Comparison of ENCODE assay signal across 1 cellular context in the genomic region with DNA sequence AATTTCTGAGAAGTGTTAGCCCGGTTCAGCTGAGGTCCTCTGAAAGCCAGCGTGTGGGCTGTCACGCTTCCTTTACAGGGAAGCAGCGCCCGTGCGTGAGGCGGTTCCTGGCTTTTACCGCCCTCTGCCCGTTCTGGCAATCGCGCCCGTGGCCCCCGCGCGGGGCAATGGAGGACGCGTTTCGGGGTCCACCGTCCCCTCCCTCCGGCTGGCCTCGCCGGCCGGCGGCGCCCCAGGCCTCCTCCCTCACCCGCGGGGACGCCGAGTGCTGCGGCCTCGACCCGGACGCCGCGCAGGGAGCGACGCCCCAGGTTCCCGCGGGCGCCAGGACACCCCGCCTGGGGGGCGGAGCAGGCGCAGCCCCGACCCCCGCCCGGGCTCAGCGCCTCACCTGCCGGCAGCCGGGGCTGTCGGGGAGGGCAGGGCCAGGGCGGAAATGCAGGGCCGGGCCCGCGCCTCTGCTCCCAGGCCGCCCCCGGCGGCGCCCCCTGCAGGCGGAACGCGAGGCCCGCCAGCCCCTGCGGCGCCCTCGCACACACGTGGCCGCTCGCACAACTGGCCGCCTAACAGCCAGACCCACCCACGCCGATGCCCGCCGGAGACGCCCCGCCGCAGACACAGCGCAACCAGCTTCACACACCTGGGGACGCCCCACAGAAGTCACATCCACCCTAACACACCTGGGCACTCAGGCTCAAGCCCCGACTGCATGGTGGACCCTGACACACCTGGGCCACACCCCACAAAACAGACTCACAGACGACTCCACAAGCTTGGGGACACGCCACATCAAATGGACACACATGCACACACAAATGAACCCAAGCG.
A peak's percentile ranks its signal among the peaks of the same experiment; 100 is the strongest.
TF ChIP-seq lines count a peak whose summit lies in the region.

A gene (minus strand): TSS at position 440 of the 828 bp plus-strand sequence. CDS start 56,198 bp downstream, outside the sequence.

TF ChIP-seq in K562, 482 proteins besides CTCF, POLR2A, EP300 and RAD21 (continued from another document and continues in another):
- TF ChIP-seq ZNF354B (CRISPR knock-in tag; IDR thresholded peaks at IDR 0.05) (no peak), EGR1 (conservative IDR thresholded peaks at IDR 0.05) (peak; percentile 77), TARDBP (IDR thresholded peaks at IDR 0.05) (no peak), RB1 (IDR thresholded peaks at IDR 0.05; ENCODE audit: low read depth) (peak; percentile 71), FIP1L1 (IDR thresholded peaks at IDR 0.05; ENCODE audit: low read depth, low read length, poor library complexity, severe bottlenecking) (peak; percentile 51), ZNF668 (CRISPR knock-in tag; IDR thresholded peaks at IDR 0.05) (peak; percentile 78; the same call in 1 of the 2 replicates), TSC22D4 (tag; IDR thresholded peaks at IDR 0.05) (no peak), CREB1 (IDR thresholded peaks at IDR 0.05) (no peak), CREB1 (CRISPR knock-in tag; IDR thresholded peaks at IDR 0.05) (peak; percentile 51; the same call in 1 of the 2 replicates), EP400 (IDR thresholded peaks at IDR 0.05) (peak; percentile 54; the same call in 1 of the 2 replicates), L3MBTL2 (IDR thresholded peaks at IDR 0.05) (peak; percentile 99), ZFP36 (IDR thresholded peaks at IDR 0.05; ENCODE audit: low read depth, low read length, partially characterized antibody) (no peak), HCFC1 (IDR thresholded peaks at IDR 0.05; ENCODE audit: low read depth, low read length) (peak; percentile 49), GABPB1 (CRISPR knock-in tag; IDR thresholded peaks at IDR 0.05) (peak; percentile 62; the same call in 1 of the 2 replicates), DACH1 (IDR thresholded peaks at IDR 0.05; ENCODE audit: partially characterized antibody) (no peak), ZNF717 (CRISPR knock-in tag; IDR thresholded peaks at IDR 0.05) (no peak), FUS (optimal IDR thresholded peaks at IDR 0.05; ENCODE audit: low read depth, low read length) (peak; percentile 38), ZNF561 (CRISPR knock-in tag; conservative IDR thresholded peaks at IDR 0.05) (no peak), TGIF2 (CRISPR knock-in tag; IDR thresholded peaks at IDR 0.05) (no peak), MECOM (CRISPR knock-in tag; IDR thresholded peaks at IDR 0.05) (0 out of 2 replicates have a peak, but pooled peaks have one; percentile 47)
- TF ChIP-seq, protein P1, sequence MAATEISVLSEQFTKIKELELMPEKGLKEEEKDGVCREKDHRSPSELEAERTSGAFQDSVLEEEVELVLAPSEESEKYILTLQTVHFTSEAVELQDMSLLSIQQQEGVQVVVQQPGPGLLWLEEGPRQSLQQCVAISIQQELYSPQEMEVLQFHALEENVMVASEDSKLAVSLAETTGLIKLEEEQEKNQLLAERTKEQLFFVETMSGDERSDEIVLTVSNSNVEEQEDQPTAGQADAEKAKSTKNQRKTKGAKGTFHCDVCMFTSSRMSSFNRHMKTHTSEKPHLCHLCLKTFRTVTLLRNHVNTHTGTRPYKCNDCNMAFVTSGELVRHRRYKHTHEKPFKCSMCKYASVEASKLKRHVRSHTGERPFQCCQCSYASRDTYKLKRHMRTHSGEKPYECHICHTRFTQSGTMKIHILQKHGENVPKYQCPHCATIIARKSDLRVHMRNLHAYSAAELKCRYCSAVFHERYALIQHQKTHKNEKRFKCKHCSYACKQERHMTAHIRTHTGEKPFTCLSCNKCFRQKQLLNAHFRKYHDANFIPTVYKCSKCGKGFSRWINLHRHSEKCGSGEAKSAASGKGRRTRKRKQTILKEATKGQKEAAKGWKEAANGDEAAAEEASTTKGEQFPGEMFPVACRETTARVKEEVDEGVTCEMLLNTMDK (IDR thresholded peaks at IDR 0.05; ENCODE audit: borderline replicate concordance, insufficient read depth, low read depth, low read length, poor library complexity, severe bottlenecking): peak; percentile 87
- TF ChIP-seq, protein P2, sequence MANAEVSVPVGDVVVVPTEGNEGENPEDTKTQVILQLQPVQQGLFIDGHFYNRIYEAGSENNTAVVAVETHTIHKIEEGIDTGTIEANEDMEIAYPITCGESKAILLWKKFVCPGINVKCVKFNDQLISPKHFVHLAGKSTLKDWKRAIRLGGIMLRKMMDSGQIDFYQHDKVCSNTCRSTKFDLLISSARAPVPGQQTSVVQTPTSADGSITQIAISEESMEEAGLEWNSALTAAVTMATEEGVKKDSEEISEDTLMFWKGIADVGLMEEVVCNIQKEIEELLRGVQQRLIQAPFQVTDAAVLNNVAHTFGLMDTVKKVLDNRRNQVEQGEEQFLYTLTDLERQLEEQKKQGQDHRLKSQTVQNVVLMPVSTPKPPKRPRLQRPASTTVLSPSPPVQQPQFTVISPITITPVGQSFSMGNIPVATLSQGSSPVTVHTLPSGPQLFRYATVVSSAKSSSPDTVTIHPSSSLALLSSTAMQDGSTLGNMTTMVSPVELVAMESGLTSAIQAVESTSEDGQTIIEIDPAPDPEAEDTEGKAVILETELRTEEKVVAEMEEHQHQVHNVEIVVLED (CRISPR knock-in tag; IDR thresholded peaks at IDR 0.05): peak; percentile 39; the same call in 1 of the 2 replicates
- TF ChIP-seq, protein P3, sequence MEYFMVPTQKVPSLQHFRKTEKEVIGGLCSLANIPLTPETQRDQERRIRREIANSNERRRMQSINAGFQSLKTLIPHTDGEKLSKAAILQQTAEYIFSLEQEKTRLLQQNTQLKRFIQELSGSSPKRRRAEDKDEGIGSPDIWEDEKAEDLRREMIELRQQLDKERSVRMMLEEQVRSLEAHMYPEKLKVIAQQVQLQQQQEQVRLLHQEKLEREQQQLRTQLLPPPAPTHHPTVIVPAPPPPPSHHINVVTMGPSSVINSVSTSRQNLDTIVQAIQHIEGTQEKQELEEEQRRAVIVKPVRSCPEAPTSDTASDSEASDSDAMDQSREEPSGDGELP (CRISPR knock-in tag; IDR thresholded peaks at IDR 0.05; ENCODE audit: borderline replicate concordance): peak; percentile 64; the same call in 1 of the 2 replicates
- TF ChIP-seq, protein P4, sequence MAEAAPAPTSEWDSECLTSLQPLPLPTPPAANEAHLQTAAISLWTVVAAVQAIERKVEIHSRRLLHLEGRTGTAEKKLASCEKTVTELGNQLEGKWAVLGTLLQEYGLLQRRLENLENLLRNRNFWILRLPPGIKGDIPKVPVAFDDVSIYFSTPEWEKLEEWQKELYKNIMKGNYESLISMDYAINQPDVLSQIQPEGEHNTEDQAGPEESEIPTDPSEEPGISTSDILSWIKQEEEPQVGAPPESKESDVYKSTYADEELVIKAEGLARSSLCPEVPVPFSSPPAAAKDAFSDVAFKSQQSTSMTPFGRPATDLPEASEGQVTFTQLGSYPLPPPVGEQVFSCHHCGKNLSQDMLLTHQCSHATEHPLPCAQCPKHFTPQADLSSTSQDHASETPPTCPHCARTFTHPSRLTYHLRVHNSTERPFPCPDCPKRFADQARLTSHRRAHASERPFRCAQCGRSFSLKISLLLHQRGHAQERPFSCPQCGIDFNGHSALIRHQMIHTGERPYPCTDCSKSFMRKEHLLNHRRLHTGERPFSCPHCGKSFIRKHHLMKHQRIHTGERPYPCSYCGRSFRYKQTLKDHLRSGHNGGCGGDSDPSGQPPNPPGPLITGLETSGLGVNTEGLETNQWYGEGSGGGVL (CRISPR knock-in tag; IDR thresholded peaks at IDR 0.05): no peak
- TF ChIP-seq, protein P5, sequence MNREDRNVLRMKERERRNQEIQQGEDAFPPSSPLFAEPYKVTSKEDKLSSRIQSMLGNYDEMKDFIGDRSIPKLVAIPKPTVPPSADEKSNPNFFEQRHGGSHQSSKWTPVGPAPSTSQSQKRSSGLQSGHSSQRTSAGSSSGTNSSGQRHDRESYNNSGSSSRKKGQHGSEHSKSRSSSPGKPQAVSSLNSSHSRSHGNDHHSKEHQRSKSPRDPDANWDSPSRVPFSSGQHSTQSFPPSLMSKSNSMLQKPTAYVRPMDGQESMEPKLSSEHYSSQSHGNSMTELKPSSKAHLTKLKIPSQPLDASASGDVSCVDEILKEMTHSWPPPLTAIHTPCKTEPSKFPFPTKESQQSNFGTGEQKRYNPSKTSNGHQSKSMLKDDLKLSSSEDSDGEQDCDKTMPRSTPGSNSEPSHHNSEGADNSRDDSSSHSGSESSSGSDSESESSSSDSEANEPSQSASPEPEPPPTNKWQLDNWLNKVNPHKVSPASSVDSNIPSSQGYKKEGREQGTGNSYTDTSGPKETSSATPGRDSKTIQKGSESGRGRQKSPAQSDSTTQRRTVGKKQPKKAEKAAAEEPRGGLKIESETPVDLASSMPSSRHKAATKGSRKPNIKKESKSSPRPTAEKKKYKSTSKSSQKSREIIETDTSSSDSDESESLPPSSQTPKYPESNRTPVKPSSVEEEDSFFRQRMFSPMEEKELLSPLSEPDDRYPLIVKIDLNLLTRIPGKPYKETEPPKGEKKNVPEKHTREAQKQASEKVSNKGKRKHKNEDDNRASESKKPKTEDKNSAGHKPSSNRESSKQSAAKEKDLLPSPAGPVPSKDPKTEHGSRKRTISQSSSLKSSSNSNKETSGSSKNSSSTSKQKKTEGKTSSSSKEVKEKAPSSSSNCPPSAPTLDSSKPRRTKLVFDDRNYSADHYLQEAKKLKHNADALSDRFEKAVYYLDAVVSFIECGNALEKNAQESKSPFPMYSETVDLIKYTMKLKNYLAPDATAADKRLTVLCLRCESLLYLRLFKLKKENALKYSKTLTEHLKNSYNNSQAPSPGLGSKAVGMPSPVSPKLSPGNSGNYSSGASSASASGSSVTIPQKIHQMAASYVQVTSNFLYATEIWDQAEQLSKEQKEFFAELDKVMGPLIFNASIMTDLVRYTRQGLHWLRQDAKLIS (CRISPR knock-in tag; IDR thresholded peaks at IDR 0.05): peak; percentile 83
- TF ChIP-seq, protein P6, sequence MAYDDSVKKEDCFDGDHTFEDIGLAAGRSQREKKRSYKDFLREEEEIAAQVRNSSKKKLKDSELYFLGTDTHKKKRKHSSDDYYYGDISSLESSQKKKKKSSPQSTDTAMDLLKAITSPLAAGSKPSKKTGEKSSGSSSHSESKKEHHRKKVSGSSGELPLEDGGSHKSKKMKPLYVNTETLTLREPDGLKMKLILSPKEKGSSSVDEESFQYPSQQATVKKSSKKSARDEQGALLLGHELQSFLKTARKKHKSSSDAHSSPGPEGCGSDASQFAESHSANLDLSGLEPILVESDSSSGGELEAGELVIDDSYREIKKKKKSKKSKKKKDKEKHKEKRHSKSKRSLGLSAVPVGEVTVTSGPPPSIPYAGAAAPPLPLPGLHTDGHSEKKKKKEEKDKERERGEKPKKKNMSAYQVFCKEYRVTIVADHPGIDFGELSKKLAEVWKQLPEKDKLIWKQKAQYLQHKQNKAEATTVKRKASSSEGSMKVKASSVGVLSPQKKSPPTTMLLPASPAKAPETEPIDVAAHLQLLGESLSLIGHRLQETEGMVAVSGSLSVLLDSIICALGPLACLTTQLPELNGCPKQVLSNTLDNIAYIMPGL (CRISPR knock-in tag; IDR thresholded peaks at IDR 0.05): peak; percentile 90; the same call in 1 of the 2 replicates
- TF ChIP-seq, protein P7, sequence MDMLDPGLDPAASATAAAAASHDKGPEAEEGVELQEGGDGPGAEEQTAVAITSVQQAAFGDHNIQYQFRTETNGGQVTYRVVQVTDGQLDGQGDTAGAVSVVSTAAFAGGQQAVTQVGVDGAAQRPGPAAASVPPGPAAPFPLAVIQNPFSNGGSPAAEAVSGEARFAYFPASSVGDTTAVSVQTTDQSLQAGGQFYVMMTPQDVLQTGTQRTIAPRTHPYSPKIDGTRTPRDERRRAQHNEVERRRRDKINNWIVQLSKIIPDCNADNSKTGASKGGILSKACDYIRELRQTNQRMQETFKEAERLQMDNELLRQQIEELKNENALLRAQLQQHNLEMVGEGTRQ (CRISPR knock-in tag; IDR thresholded peaks at IDR 0.05): peak; percentile 62
- TF ChIP-seq, protein P8, sequence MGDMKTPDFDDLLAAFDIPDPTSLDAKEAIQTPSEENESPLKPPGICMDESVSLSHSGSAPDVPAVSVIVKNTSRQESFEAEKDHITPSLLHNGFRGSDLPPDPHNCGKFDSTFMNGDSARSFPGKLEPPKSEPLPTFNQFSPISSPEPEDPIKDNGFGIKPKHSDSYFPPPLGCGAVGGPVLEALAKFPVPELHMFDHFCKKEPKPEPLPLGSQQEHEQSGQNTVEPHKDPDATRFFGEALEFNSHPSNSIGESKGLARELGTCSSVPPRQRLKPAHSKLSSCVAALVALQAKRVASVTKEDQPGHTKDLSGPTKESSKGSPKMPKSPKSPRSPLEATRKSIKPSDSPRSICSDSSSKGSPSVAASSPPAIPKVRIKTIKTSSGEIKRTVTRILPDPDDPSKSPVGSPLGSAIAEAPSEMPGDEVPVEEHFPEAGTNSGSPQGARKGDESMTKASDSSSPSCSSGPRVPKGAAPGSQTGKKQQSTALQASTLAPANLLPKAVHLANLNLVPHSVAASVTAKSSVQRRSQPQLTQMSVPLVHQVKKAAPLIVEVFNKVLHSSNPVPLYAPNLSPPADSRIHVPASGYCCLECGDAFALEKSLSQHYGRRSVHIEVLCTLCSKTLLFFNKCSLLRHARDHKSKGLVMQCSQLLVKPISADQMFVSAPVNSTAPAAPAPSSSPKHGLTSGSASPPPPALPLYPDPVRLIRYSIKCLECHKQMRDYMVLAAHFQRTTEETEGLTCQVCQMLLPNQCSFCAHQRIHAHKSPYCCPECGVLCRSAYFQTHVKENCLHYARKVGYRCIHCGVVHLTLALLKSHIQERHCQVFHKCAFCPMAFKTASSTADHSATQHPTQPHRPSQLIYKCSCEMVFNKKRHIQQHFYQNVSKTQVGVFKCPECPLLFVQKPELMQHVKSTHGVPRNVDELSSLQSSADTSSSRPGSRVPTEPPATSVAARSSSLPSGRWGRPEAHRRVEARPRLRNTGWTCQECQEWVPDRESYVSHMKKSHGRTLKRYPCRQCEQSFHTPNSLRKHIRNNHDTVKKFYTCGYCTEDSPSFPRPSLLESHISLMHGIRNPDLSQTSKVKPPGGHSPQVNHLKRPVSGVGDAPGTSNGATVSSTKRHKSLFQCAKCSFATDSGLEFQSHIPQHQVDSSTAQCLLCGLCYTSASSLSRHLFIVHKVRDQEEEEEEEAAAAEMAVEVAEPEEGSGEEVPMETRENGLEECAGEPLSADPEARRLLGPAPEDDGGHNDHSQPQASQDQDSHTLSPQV (IDR thresholded peaks at IDR 0.05): peak; percentile 97
- TF ChIP-seq, protein P9, sequence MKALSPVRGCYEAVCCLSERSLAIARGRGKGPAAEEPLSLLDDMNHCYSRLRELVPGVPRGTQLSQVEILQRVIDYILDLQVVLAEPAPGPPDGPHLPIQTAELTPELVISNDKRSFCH (CRISPR knock-in tag; IDR thresholded peaks at IDR 0.05): no peak
- TF ChIP-seq, protein P9 (tag; IDR thresholded peaks at IDR 0.05): peak; percentile 84
- TF ChIP-seq, protein P10, sequence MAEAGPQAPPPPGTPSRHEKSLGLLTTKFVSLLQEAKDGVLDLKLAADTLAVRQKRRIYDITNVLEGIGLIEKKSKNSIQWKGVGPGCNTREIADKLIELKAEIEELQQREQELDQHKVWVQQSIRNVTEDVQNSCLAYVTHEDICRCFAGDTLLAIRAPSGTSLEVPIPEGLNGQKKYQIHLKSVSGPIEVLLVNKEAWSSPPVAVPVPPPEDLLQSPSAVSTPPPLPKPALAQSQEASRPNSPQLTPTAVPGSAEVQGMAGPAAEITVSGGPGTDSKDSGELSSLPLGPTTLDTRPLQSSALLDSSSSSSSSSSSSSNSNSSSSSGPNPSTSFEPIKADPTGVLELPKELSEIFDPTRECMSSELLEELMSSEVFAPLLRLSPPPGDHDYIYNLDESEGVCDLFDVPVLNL (CRISPR knock-in tag; IDR thresholded peaks at IDR 0.05; ENCODE audit: low read depth): no peak
- TF ChIP-seq, protein P11, sequence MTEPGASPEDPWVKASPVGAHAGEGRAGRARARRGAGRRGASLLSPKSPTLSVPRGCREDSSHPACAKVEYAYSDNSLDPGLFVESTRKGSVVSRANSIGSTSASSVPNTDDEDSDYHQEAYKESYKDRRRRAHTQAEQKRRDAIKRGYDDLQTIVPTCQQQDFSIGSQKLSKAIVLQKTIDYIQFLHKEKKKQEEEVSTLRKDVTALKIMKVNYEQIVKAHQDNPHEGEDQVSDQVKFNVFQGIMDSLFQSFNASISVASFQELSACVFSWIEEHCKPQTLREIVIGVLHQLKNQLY (CRISPR knock-in tag; conservative IDR thresholded peaks at IDR 0.05): 0 out of 4 replicates have a peak, but pooled peaks of 1 of the 2 experiments have one; percentile 31
